ENCODE assay signal across 1 cellular context in the genomic region with DNA sequence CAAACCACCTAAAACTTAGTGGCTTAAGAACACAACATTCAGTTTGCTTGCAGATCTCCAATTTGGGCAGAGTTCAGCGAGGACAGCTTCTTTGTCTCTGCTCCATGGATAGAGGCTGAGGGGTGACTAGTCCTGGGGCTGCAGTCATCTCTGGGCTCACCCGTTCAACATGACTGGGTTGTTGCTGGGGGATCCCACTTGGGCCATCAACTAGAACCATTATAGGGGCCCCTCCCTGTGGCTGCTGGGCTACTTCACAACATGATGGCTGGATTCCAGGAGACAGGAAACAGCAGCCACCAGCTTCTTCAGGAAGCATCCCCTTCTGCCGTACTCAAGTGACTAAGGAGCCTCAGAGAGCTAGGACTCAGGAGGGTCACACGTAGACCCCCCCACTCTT.
TF ChIP-seq lines count a peak whose summit lies in the region.

No MANE protein-coding gene starts in this region.

TF ChIP-seq in IMR-90, 13 proteins besides CTCF, POLR2A, EP300 and RAD21 (continued from another document):
- no peak for TF ChIP-seq NFE2L2 (IDR thresholded peaks at IDR 0.05; ENCODE audit: low read depth, low read length)
- no peak for TF ChIP-seq CEBPB (IDR thresholded peaks at IDR 0.05; ENCODE audit: low read depth, low read length)
